ENCODE assay signal across 11 cellular contexts in genomic region chr4:121978169-121978516, GRCh38. TPM values are rescaled to one million over a fixed set of nuclear protein-coding genes. Genes with fewer than 3 reads are reported as not detected.
A peak's percentile ranks its signal among the peaks of the same experiment; 100 is the strongest.
DNase-seq lines count a peak whose midpoint lies in the region; ATAC-seq and TF ChIP-seq lines count a peak whose summit lies in the region.
"Had no signal": no experiment of that assay in that cellular context is flagged by ENCODE, and none has a peak within 500 bp of the region (broad histone marks: within the 10 kb centered on the region; RNA-seq: fewer than 3 reads in every experiment).

No MANE protein-coding gene starts in this region.

- H3K36me3 ChIP-seq in neuronal stem cell (replicated peaks in 1 of 2; ENCODE audit: control insufficient read depth in 2 of 2, insufficient read depth in 2 of 2, low read length in 2 of 2): no peaks in the 10 kb centered on the region
- H3K36me3 ChIP-seq: gastrocnemius medialis, sigmoid colon had no signal

- no peak overlapping the region for H2BK5ac ChIP-seq in neuronal stem cell (ENCODE audit: low read length)

- no peak overlapping the region for H2BK12ac ChIP-seq in neuronal stem cell (ENCODE audit: low read length)

- H3K4me2 ChIP-seq in neuronal stem cell (ENCODE audit: insufficient read depth, low read length, poor library complexity, severe bottlenecking): no peak overlapping the region

- H4K91ac ChIP-seq in neuronal stem cell (ENCODE audit: low read depth, low read length, poor library complexity): no peak overlapping the region

- no peak overlapping the region for H3K4me3 Mint-ChIP-seq in HFFc6
- H3K4me3 Mint-ChIP-seq: T-helper 1 cell treated with Interleukin-12 subunit alpha and Interleukin-12 subunit beta and Interleukin-4 antibody, amounts not matched to agents 30 μg/mL and 1 μg/mL, for 36 hours had no signal

- H3K23ac ChIP-seq in neuronal stem cell (ENCODE audit: low read depth, low read length, poor library complexity): no peak overlapping the region

- H3K9ac ChIP-seq in neuronal stem cell (ENCODE audit: low read depth, low read length, poor library complexity): no peak overlapping the region

- H3K4me1 Mint-ChIP-seq in HFFc6 (ENCODE audit: low read depth): no peaks in the 10 kb centered on the region

- ATAC-seq in GM19324 (IDR thresholded peaks at IDR 0.05; ENCODE audit: low FRiP score, unreplicated experiment) (peak; percentile 45), HG02610 (IDR thresholded peaks at IDR 0.05; ENCODE audit: unreplicated experiment) (peak; percentile 43), HG03432 (IDR thresholded peaks at IDR 0.05; ENCODE audit: unreplicated experiment) (peak; percentile 44)
- ATAC-seq: gastrocnemius medialis had no signal

- H2AFZ ChIP-seq in neuronal stem cell (ENCODE audit: low read length): peak overlapping the region; percentile 19

- no peak overlapping the region for H3K4me3 ChIP-seq in neuronal stem cell (ENCODE audit: low read length in 2 of 2)
- H3K4me3 ChIP-seq: gastrocnemius medialis, sigmoid colon had no signal

- H3K18ac ChIP-seq in neuronal stem cell (ENCODE audit: low read length): no peak overlapping the region

- no CpG with 5 or more reads among the region's 2 CpGs for WGBS in neuronal stem cell (ENCODE audit: extremely low coverage in 2 of 2, insufficient read length in 2 of 2, insufficient replicate concordance in 1 of 2), 2 donors

- DNase-seq in neuronal stem cell (ENCODE audit: low spot score) (no peak), NCI-H1436 (lab: John Stamatoyannopoulos, UW) (no peak), hypothalamus (lab: John Stamatoyannopoulos, UW) (no peak), HFFc6 (no peak)
- DNase-seq: gastrocnemius medialis, GOT3, sigmoid colon had no signal

- no peaks in the 10 kb centered on the region for H3K4me1 ChIP-seq in neuronal stem cell (ENCODE audit: control insufficient read depth in 2 of 2, insufficient read depth in 1 of 2, low read depth in 1 of 2, low read length in 2 of 2)
- H3K4me1 ChIP-seq: gastrocnemius medialis, sigmoid colon had no signal

- H3K36me3 Mint-ChIP-seq in HFFc6 (ENCODE audit: low read depth): no peaks in the 10 kb centered on the region

- no peaks in the 10 kb centered on the region for H3K79me1 ChIP-seq in neuronal stem cell (ENCODE audit: low read depth, low read length)

- no peak overlapping the region for H2BK120ac ChIP-seq in neuronal stem cell (ENCODE audit: low read depth, low read length)

- no peak overlapping the region for H2BK15ac ChIP-seq in neuronal stem cell (ENCODE audit: low read length)

- H3K4ac ChIP-seq in neuronal stem cell (ENCODE audit: low read length): no peak overlapping the region

- H4K8ac ChIP-seq in neuronal stem cell (ENCODE audit: low read depth, low read length): no peak overlapping the region

- H3K14ac ChIP-seq in neuronal stem cell (ENCODE audit: low read length): no peak overlapping the region

- H3K9me3 Mint-ChIP-seq in HFFc6: no peaks in the 10 kb centered on the region
- H3K9me3 Mint-ChIP-seq: T-helper 1 cell treated with Interleukin-12 subunit alpha and Interleukin-12 subunit beta and Interleukin-4 antibody, amounts not matched to agents 30 μg/mL and 1 μg/mL, for 36 hours had no signal

- H3K27me3 ChIP-seq in neuronal stem cell (ENCODE audit: control insufficient read depth in 3 of 3, insufficient read depth in 3 of 3, low read depth in 1 of 3, low read length in 3 of 3): peaks cover 0 to 12% (median 0%) of the 10 kb centered on the region in 3 experiments
- H3K27me3 ChIP-seq: gastrocnemius medialis, sigmoid colon had no signal

- H3K27ac Mint-ChIP-seq in HFFc6: no peak overlapping the region
- H3K27ac Mint-ChIP-seq: T-helper 1 cell treated with Interleukin-12 subunit alpha and Interleukin-12 subunit beta and Interleukin-4 antibody, amounts not matched to agents 30 μg/mL and 1 μg/mL, for 36 hours had no signal

- no peak for TF ChIP-seq CTCF in HFFc6 (IDR thresholded peaks at IDR 0.05)

- no peak overlapping the region for H3K27ac ChIP-seq in neuronal stem cell (replicated peaks; ENCODE audit: low read length)
- H3K27ac ChIP-seq: gastrocnemius medialis, sigmoid colon had no signal

- no peaks in the 10 kb centered on the region for H3K9me3 ChIP-seq in neuronal stem cell (replicated peaks in 1 of 2; ENCODE audit: control insufficient read depth in 2 of 2, insufficient read depth in 1 of 2, low read depth in 1 of 2, low read length in 2 of 2)
- H3K9me3 ChIP-seq: gastrocnemius medialis, sigmoid colon had no signal

- no peak overlapping the region for H2AK5ac ChIP-seq in neuronal stem cell (ENCODE audit: low read depth, low read length)

- no peaks in the 10 kb centered on the region; the same call in 1 of the 2 replicates for H3K27me3 Mint-ChIP-seq in HFFc6 (ENCODE audit: insufficient read depth)

RNA-seq across cellular contexts. Expression of gene TRPC3, which starts 26.3 kb away (rescaled TPM):
- polyA plus RNA-seq in neuronal stem cell (2013, experiment 1 of 2): 0.07 TPM
- 0.01 TPM for polyA plus RNA-seq in neuronal stem cell (2013, experiment 2 of 2)
- not detected for total RNA-seq in HFFc6 (2021; fragmentation: NEBNext Ultra II Directional; extraction: Animal tissue kit (Norgen Biotek cat#: 25700))
